Comparison of ENCODE assay signal across 23 cellular contexts in the genomic region with DNA sequence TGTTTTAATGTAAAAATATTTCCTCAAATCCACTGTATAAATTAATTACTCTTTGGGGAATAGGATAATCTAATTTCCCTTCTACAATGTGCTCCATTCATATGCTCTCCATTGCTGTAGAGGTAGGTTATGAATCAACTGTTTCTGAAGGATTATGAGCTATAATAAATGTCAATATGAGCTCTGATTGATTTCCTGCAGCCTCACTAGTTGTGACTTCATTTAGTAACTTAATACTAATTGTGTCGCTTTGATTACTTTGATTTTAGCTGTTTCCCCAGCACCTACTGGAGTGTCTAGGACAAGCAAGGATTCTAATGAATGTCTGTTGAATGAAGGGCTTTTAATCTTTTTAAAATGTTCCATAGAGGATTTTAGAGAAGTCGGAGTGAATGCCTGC.
"Had no signal": no experiment of that assay in that cellular context is flagged by ENCODE, and none has a peak within 500 bp of the region (broad histone marks: within the 10 kb centered on the region; RNA-seq: fewer than 3 reads in every experiment).

No MANE protein-coding gene starts in this region.

- H3K36me3 ChIP-seq: lower lobe of right lung, pancreas, prostate gland, suprapubic skin, thoracic aorta, tibial artery, uterus had no signal

- H3K4me3 ChIP-seq: hepatocyte, lower lobe of right lung, pancreas, prostate gland, skin epidermis, suprapubic skin, thoracic aorta, tibial artery, uterus had no signal

- H3K9me3 ChIP-seq: lower lobe of right lung, pancreas, prostate gland, suprapubic skin, thoracic aorta, tibial artery, uterus had no signal

- H3K27ac ChIP-seq: hepatocyte, lower lobe of right lung, pancreas, suprapubic skin, thoracic aorta, tibial artery, uterus had no signal

- H2AFZ ChIP-seq: hepatocyte had no signal

- ATAC-seq: naive thymus-derived CD8-positive, alpha-beta T cell; pancreas; stimulated activated effector memory CD8-positive, alpha-beta T cell treated with anti-CD3 and anti-CD28 coated beads, Interleukin-12 subunit alpha, Interleukin-12 subunit beta, amount 100 ng/mL, for 72 hours had no signal

- H3K4me2 ChIP-seq: hepatocyte had no signal

- H3K79me2 ChIP-seq: hepatocyte had no signal

- H3K4me1 ChIP-seq: pancreas, prostate gland, uterus had no signal

- H3K27me3 ChIP-seq: hepatocyte, pancreas, suprapubic skin, tibial artery, uterus had no signal

- DNase-seq: islet precursor cell; lower lobe of right lung; mammary epithelial cell; mesenchymal stem cell; naive thymus-derived CD8-positive, alpha-beta T cell; nucleus accumbens; pancreas; posterior cingulate gyrus; retina; right cardiac atrium; stimulated activated CD4-positive, alpha-beta T cell treated with anti-CD3 and anti-CD28 coated beads, Interleukin-12 subunit alpha, Interleukin-12 subunit beta, amount 100 ng/mL, for 4 hours; stimulated activated CD4-positive, alpha-beta T cell treated with anti-CD3 and anti-CD28 coated beads, Interleukin-15, amount 100 ng/mL, for 24 hours; stimulated activated CD4-positive, alpha-beta T cell treated with anti-CD3 and anti-CD28 coated beads, Interleukin-2, amount 100 ng/mL, for 24 hours; stimulated activated CD4-positive, alpha-beta T cell treated with anti-CD3 and anti-CD28 coated beads, Interleukin-4, amount 100 ng/mL, for 1 hour; stimulated activated naive CD4-positive, alpha-beta T cell; tibial artery; uterus had no signal
